In the genomic region with DNA sequence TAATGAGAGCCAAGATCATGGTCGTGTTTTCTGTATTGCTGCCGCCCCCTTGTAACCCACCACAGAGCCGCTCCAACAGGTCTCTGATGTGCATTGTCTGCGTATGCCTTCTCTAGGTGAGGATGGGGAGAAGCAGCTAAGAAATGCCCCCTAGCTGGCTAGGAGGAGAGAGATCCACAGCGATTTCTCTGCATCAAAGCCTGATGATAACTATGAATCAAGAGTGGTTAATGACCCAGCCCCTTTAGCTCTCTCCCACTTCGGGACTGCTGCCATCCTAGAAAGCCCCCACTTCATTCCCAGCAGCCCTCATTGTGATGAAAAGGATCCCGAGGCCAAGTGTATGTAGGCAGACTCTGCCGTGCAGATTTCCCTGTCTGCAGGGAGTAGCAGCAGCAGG, we compare ENCODE assay signal across 1 cellular context.
TF ChIP-seq lines count a peak whose summit lies in the region.

No MANE protein-coding gene starts in this region.

TF ChIP-seq in H1, 55 proteins besides CTCF, POLR2A, EP300 and RAD21:
- TF ChIP-seq HDAC6 (IDR thresholded peaks at IDR 0.05; ENCODE audit: low read depth, low read length) (no peak), CEBPB (IDR thresholded peaks at IDR 0.05; ENCODE audit: low read depth, low read length) (no peak), EZH2 (IDR thresholded peaks at IDR 0.05; ENCODE audit: low read depth, low read length, severe bottlenecking) (no peak), RXRA (IDR thresholded peaks at IDR 0.05; ENCODE audit: insufficient read depth, low read depth, low read length) (no peak), POU5F1 (IDR thresholded peaks at IDR 0.05; ENCODE audit: low read depth, low read length) (no peak)
